In genomic region chr12:45611061-45611460, GRCh38 we compare ENCODE assay signal across 1 cellular context.
TF ChIP-seq lines count a peak whose summit lies in the region.

No MANE protein-coding gene starts in this region.

TF ChIP-seq in GM23338, 12 proteins besides CTCF, POLR2A, EP300 and RAD21 (continued from another document):
- TF ChIP-seq, protein P1, sequence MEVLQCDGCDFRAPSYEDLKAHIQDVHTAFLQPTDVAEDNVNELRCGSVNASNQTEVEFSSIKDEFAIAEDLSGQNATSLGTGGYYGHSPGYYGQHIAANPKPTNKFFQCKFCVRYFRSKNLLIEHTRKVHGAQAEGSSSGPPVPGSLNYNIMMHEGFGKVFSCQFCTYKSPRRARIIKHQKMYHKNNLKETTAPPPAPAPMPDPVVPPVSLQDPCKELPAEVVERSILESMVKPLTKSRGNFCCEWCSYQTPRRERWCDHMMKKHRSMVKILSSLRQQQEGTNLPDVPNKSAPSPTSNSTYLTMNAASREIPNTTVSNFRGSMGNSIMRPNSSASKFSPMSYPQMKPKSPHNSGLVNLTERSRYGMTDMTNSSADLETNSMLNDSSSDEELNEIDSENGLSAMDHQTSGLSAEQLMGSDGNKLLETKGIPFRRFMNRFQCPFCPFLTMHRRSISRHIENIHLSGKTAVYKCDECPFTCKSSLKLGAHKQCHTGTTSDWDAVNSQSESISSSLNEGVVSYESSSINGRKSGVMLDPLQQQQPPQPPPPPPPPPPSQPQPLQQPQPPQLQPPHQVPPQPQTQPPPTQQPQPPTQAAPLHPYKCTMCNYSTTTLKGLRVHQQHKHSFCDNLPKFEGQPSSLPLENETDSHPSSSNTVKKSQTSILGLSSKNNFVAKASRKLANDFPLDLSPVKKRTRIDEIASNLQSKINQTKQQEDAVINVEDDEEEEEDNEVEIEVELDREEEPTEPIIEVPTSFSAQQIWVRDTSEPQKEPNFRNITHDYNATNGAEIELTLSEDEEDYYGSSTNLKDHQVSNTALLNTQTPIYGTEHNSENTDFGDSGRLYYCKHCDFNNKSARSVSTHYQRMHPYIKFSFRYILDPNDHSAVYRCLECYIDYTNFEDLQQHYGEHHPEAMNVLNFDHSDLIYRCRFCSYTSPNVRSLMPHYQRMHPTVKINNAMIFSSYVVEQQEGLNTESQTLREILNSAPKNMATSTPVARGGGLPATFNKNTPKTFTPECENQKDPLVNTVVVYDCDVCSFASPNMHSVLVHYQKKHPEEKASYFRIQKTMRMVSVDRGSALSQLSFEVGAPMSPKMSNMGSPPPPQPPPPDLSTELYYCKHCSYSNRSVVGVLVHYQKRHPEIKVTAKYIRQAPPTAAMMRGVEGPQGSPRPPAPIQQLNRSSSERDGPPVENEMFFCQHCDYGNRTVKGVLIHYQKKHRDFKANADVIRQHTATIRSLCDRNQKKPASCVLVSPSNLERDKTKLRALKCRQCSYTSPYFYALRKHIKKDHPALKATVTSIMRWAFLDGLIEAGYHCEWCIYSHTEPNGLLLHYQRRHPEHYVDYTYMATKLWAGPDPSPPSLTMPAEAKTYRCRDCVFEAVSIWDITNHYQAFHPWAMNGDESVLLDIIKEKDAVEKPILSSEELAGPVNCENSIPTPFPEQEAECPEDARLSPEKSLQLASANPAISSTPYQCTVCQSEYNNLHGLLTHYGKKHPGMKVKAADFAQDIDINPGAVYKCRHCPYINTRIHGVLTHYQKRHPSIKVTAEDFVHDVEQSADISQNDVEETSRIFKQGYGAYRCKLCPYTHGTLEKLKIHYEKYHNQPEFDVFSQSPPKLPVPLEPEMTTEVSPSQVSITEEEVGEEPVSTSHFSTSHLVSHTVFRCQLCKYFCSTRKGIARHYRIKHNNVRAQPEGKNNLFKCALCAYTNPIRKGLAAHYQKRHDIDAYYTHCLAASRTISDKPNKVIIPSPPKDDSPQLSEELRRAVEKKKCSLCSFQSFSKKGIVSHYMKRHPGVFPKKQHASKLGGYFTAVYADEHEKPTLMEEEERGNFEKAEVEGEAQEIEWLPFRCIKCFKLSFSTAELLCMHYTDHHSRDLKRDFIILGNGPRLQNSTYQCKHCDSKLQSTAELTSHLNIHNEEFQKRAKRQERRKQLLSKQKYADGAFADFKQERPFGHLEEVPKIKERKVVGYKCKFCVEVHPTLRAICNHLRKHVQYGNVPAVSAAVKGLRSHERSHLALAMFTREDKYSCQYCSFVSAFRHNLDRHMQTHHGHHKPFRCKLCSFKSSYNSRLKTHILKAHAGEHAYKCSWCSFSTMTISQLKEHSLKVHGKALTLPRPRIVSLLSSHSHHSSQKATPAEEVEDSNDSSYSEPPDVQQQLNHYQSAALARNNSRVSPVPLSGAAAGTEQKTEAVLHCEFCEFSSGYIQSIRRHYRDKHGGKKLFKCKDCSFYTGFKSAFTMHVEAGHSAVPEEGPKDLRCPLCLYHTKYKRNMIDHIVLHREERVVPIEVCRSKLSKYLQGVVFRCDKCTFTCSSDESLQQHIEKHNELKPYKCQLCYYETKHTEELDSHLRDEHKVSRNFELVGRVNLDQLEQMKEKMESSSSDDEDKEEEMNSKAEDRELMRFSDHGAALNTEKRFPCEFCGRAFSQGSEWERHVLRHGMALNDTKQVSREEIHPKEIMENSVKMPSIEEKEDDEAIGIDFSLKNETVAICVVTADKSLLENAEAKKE (CRISPR knock-in tag; IDR thresholded peaks at IDR 0.05): no peak
TF ChIP-seq in GM23338: peak in this region for 0.
